ENCODE assay signal across 11 cellular contexts in genomic region chr4:98150092-98150761, GRCh38. TPM values are rescaled to one million over a fixed set of nuclear protein-coding genes. Genes with fewer than 3 reads are reported as not detected.
DNase-seq lines count a peak whose midpoint lies in the region; ATAC-seq, FAIRE-seq and TF ChIP-seq lines count a peak whose summit lies in the region.
"Had no signal": no experiment of that assay in that cellular context is flagged by ENCODE, and none has a peak within 500 bp of the region (broad histone marks: within the 10 kb centered on the region; RNA-seq: fewer than 3 reads in every experiment).

No MANE protein-coding gene starts in this region.

- CTCF ChIA-PET in A673 (lab: Charles Lee), result interaction anchor here (0.7 kb wide), 1 partner anchor 510 kb away, joined by 3 read pairs; no protein-coding TSS in a partner anchor

- H3F3A ChIP-seq in GM23248 (ENCODE audit: insufficient read depth), result no peaks in the 10 kb centered on the region

- no peak for ATAC-seq in HG03460 (IDR thresholded peaks at IDR 0.05; ENCODE audit: unreplicated experiment)
- no peak for ATAC-seq in stimulated activated naive CD8-positive, alpha-beta T cell treated with anti-CD3 and anti-CD28 coated beads, Interleukin-15, Interleukin-2, amounts not matched to agents 100 U/mL and 50 U/mL, for 24 hours

- POLR2A ChIA-PET in A673 (lab: Charles Lee; ENCODE audit: low non-redundant PET), result no interaction called here

- no peaks in the 10 kb centered on the region for H3K9me3 ChIP-seq in A673 (ENCODE audit: low read depth, low read length, poor library complexity, severe bottlenecking)
- H3K9me3 ChIP-seq in GM23248 (ENCODE audit: low read depth), result no peaks in the 10 kb centered on the region

- no peaks in the 10 kb centered on the region for H3K36me3 ChIP-seq in A673 (ENCODE audit: insufficient read depth, low read length, poor library complexity, severe bottlenecking)
- no peaks in the 10 kb centered on the region for H3K36me3 ChIP-seq in GM23248 (ENCODE audit: low read depth)

- H3K9me2 ChIP-seq in GM23248 (ENCODE audit: insufficient read depth), result no peaks in the 10 kb centered on the region

- in situ Hi-C loops in GM23248 (cut with MboI), result no loop called here

- FAIRE-seq in TTC549 (lab: Jason Lieb, UNC) (peak; percentile 96), frontal cortex (lab: Jason Lieb, UNC) (peak; percentile 99)

- intact Hi-C loops in A673 (cut with micrococcal nuclease; ENCODE audit: unreplicated experiment), result loop anchor here (2.0 to 10.0 kb wide), 4 partner anchors 112 to 1255 kb away; partner anchors contain the start of gene RAP1GDS1

- H2AFZ ChIP-seq in GM23248, result peak overlapping the region; percentile 26; the same call in 1 of the 2 replicates

- no TSS peak for BruUV-seq in A673 (replicated peaks; lab: Mats Ljungman, UMichigan)

- H3K4me2 ChIP-seq in GM23248 (ENCODE audit: unreplicated experiment), result no peak overlapping the region

- H3K27me3 ChIP-seq in A673 (replicated peaks; ENCODE audit: insufficient read depth, low read depth, low read length, poor library complexity), result no peaks in the 10 kb centered on the region
- H3K27me3 ChIP-seq in GM23248 (replicated peaks; ENCODE audit: insufficient read depth), result no peaks in the 10 kb centered on the region

- DNase-seq in A673 (ENCODE audit: low spot score) (no peak), GM23248 (peak; percentile 65), frontal cortex (ENCODE audit: low spot score in 2 of 2) (no peak), HK-2 (ENCODE audit: unreplicated experiment) (no peak), GM19238 (ENCODE audit: insufficient read length, low spot score) (no peak)
- DNase-seq in stimulated activated naive CD8-positive, alpha-beta T cell treated with anti-CD3 and anti-CD28 coated beads, Interleukin-15, Interleukin-2, amounts not matched to agents 100 U/mL and 50 U/mL, for 24 hours, result no peak
- DNase-seq: activated T-cell treated with anti-CD3 and anti-CD28 coated beads for 4 hours, cortex of kidney had no signal

- H3K4me1 ChIP-seq in A673 (ENCODE audit: insufficient read depth, low read length, poor library complexity, severe bottlenecking) (peaks cover 31% of the 10 kb centered on the region), GM23248 (ENCODE audit: insufficient read depth) (0 out of 2 replicates have a peak, but pooled peaks cover 10% of the 10 kb centered on the region)

- no peaks in the 10 kb centered on the region for H3K79me2 ChIP-seq in GM23248 (ENCODE audit: insufficient read depth)

- H4K20me1 ChIP-seq in GM23248 (ENCODE audit: insufficient read depth), result no peaks in the 10 kb centered on the region

- H3K27ac ChIP-seq in A673 (ENCODE audit: low read depth, low read length, poor library complexity, severe bottlenecking), result no peak overlapping the region
- H3K27ac ChIP-seq in GM23248, result no peak overlapping the region

- no peak overlapping the region for H3K4me3 ChIP-seq in A673 (ENCODE audit: low read depth, low read length, poor library complexity, severe bottlenecking)
- no peak overlapping the region for H3K4me3 ChIP-seq in GM23248

- H3K9ac ChIP-seq in GM23248, result no peak overlapping the region

- peak; percentile 56; the same call in 1 of the 2 replicates for TF ChIP-seq CTCF in A673 (conservative IDR thresholded peaks at IDR 0.05; ENCODE audit: low read depth, low read length)

RNA-seq across cellular contexts. Expression of gene STPG2, which starts 7.0 kb away (rescaled TPM):
- not detected in 2 replicates for total RNA-seq in A673 (2021)
- 0.32 TPM in 1 of 2 replicates, not detected in the other for total RNA-seq in GM23248 (2014; rRNA removed; shearing (Covaris generic))
- 0.19 TPM in 1 of 2 replicates, not detected in the other for polyA plus RNA-seq in GM23248 (2016; fragmentation: Nextera tagmentation; extraction: Ambion mirVana)
- total RNA-seq in frontal cortex, result 7.3 TPM
- total RNA-seq: NCI-H460 had no signal
